19 cellular contexts compared by ENCODE assay signal in genomic region chr21:43012596-43012995, GRCh38. TPM values are rescaled to one million over a fixed set of nuclear protein-coding genes. Genes with fewer than 3 reads are reported as not detected.
DNase-seq lines count a peak whose midpoint lies in the region; ATAC-seq and TF ChIP-seq lines count a peak whose summit lies in the region.
"Had no signal": no experiment of that assay in that cellular context is flagged by ENCODE, and none has a peak within 500 bp of the region (broad histone marks: within the 10 kb centered on the region; RNA-seq: fewer than 3 reads in every experiment).

No MANE protein-coding gene starts in this region.

- no peaks in the 10 kb centered on the region for H3K27me3 ChIP-seq in foreskin keratinocyte
- H3K27me3 ChIP-seq: dorsolateral prefrontal cortex, tibial artery had no signal

- no peak overlapping the region for H3K4me3 ChIP-seq in mucosa of descending colon
- H3K4me3 ChIP-seq: dorsolateral prefrontal cortex, tibial artery had no signal

- H3K27me3 Mint-ChIP-seq in activated CD8-positive, alpha-beta T cell treated with anti-CD3 and anti-CD28 coated beads for 36 hours: no peaks in the 10 kb centered on the region
- H3K27me3 Mint-ChIP-seq: activated CD4-positive, alpha-beta T cell treated with anti-CD3 and anti-CD28 coated beads for 36 hours; CD4-positive, alpha-beta T cell had no signal

- H3K4me3 Mint-ChIP-seq in activated CD8-positive, alpha-beta T cell treated with anti-CD3 and anti-CD28 coated beads for 36 hours: no peak overlapping the region
- H3K4me3 Mint-ChIP-seq: activated CD4-positive, alpha-beta T cell treated with anti-CD3 and anti-CD28 coated beads for 36 hours; CD4-positive, alpha-beta T cell; nephron; stimulated activated effector memory CD8-positive, alpha-beta T cell treated with anti-CD3 and anti-CD28 coated beads, Interleukin-12 subunit alpha, Interleukin-12 subunit beta, amount 100 ng/mL, for 72 hours had no signal

- H3K4me1 ChIP-seq in foreskin keratinocyte: no peaks in the 10 kb centered on the region
- H3K4me1 ChIP-seq in mucosa of descending colon (ENCODE audit: low read depth): no peaks in the 10 kb centered on the region
- H3K4me1 ChIP-seq: parathyroid adenoma, tibial artery had no signal

- no peak for TF ChIP-seq CTCF in activated CD8-positive, alpha-beta T cell treated with anti-CD3 and anti-CD28 coated beads for 36 hours (IDR thresholded peaks at IDR 0.05)
- TF ChIP-seq CTCF in foreskin keratinocyte (conservative IDR thresholded peaks at IDR 0.05): no peak
- TF ChIP-seq CTCF in mucosa of descending colon (IDR thresholded peaks at IDR 0.05): no peak

- peak overlapping the region; percentile 18 for H3K27ac ChIP-seq in foreskin keratinocyte
- H3K27ac ChIP-seq: dorsolateral prefrontal cortex, parathyroid adenoma, tibial artery had no signal

- H3K27ac Mint-ChIP-seq in activated CD8-positive, alpha-beta T cell treated with anti-CD3 and anti-CD28 coated beads for 36 hours: peak overlapping the region; percentile 30
- H3K27ac Mint-ChIP-seq: activated CD4-positive, alpha-beta T cell treated with anti-CD3 and anti-CD28 coated beads for 36 hours; CD4-positive, alpha-beta T cell; nephron; stimulated activated effector memory CD8-positive, alpha-beta T cell treated with anti-CD3 and anti-CD28 coated beads, Interleukin-12 subunit alpha, Interleukin-12 subunit beta, amount 100 ng/mL, for 72 hours had no signal

- no peaks in the 10 kb centered on the region for H3K9me3 Mint-ChIP-seq in activated CD8-positive, alpha-beta T cell treated with anti-CD3 and anti-CD28 coated beads for 36 hours
- H3K9me3 Mint-ChIP-seq: CD4-positive, alpha-beta T cell; nephron; stimulated activated effector memory CD8-positive, alpha-beta T cell treated with anti-CD3 and anti-CD28 coated beads, Interleukin-12 subunit alpha, Interleukin-12 subunit beta, amount 100 ng/mL, for 72 hours had no signal

- POLR2A ChIA-PET in activated CD8-positive, alpha-beta T cell treated with anti-CD3 and anti-CD28 coated beads for 36 hours (lab: Charles Lee): no interaction called here

- ATAC-seq in activated CD8-positive, alpha-beta T cell treated with anti-CD3 and anti-CD28 coated beads for 36 hours: no peak
- peak; percentile 56 for ATAC-seq in foreskin keratinocyte
- ATAC-seq in mucosa of descending colon: no peak
- ATAC-seq in GM18498 (IDR thresholded peaks at IDR 0.05; ENCODE audit: unreplicated experiment): no peak
- ATAC-seq: activated CD4-positive, alpha-beta T cell treated with anti-CD3 and anti-CD28 coated beads for 36 hours; Right ventricle myocardium inferior; stimulated activated effector memory CD8-positive, alpha-beta T cell treated with anti-CD3 and anti-CD28 coated beads, Interleukin-12 subunit alpha, Interleukin-12 subunit beta, amount 100 ng/mL, for 72 hours had no signal

- H3K4me1 Mint-ChIP-seq in activated CD8-positive, alpha-beta T cell treated with anti-CD3 and anti-CD28 coated beads for 36 hours (ENCODE audit: low read depth): no peaks in the 10 kb centered on the region
- H3K4me1 Mint-ChIP-seq: activated CD4-positive, alpha-beta T cell treated with anti-CD3 and anti-CD28 coated beads for 36 hours; nephron; stimulated activated effector memory CD8-positive, alpha-beta T cell treated with anti-CD3 and anti-CD28 coated beads, Interleukin-12 subunit alpha, Interleukin-12 subunit beta, amount 100 ng/mL, for 72 hours had no signal

- H3K36me3 Mint-ChIP-seq in activated CD8-positive, alpha-beta T cell treated with anti-CD3 and anti-CD28 coated beads for 36 hours (ENCODE audit: low read depth): peaks cover 14% of the 10 kb centered on the region

- intact Hi-C loops in activated CD8-positive, alpha-beta T cell treated with anti-CD3 and anti-CD28 coated beads for 36 hours (cut with micrococcal nuclease): no loop called here
- intact Hi-C loops in mucosa of descending colon (cut with DNase I, micrococcal nuclease): no loop called here

- CTCF ChIA-PET in activated CD8-positive, alpha-beta T cell treated with anti-CD3 and anti-CD28 coated beads for 36 hours (lab: Charles Lee): no interaction called here

- H3K36me3 ChIP-seq in mucosa of descending colon (ENCODE audit: low read depth): no peaks in the 10 kb centered on the region

- no peaks in the 10 kb centered on the region for H3K9me3 ChIP-seq in mucosa of descending colon
- H3K9me3 ChIP-seq: tibial artery had no signal

- DNase-seq in AG08396 (ENCODE audit: low spot score) (peak; percentile 59), HPDE6-E6E7 (ENCODE audit: extremely low spot score) (peak; percentile 39), foreskin keratinocyte (peak; percentile 10 to 52), mucosa of descending colon (no peak)
- DNase-seq in activated CD8-positive, alpha-beta T cell treated with anti-CD3 and anti-CD28 coated beads for 36 hours: no peak
- no peak for DNase-seq in activated CD4-positive, CD25-positive, alpha-beta regulatory T cell treated with anti-CD3 and anti-CD28 coated beads, Interleukin-2, amount 50 U/mL, for 72 hours
- DNase-seq in activated CD4-positive, alpha-beta T cell treated with anti-CD3 and anti-CD28 coated beads, Interleukin-2, amount 50 U/mL, for 48 hours: no peak
- DNase-seq: activated CD4-positive, alpha-beta T cell treated with anti-CD3 and anti-CD28 coated beads for 36 hours; CD4-positive, alpha-beta T cell; dorsolateral prefrontal cortex; left cardiac atrium; midbrain; NCI-H524 treated with DMSO at 0.1 percent for 48 hours; tibial artery had no signal

RNA-seq across cellular contexts. Expression of gene PKNOX1, which starts 38.2 kb away (rescaled TPM):
- 10 to 100 TPM; 12.6 to 14.1 TPM for total RNA-seq in activated CD8-positive, alpha-beta T cell treated with anti-CD3 and anti-CD28 coated beads for 36 hours
- 13.9 and 14.8 TPM in 2 replicates for total RNA-seq in foreskin keratinocyte
- 11.1 and 11.2 TPM in 2 replicates for polyA plus RNA-seq in foreskin keratinocyte
- total RNA-seq in mucosa of descending colon: 10 to 100 TPM; 14.3 to 26.1 (median 16.3) TPM

Comparison
In these comparisons a context has a peak if more than half of its experiments do, and no peak if none do; other contexts are left out.
1. DNase-seq: peak in AG08396 (single experiment), HPDE6-E6E7 (single experiment) and foreskin keratinocyte (2 of 2); none in activated CD8-positive, alpha-beta T cell treated with anti-CD3 and anti-CD28 coated beads for 36 hours (single experiment), mucosa of descending colon (0 of 3), activated CD4-positive, CD25-positive, alpha-beta regulatory T cell treated with anti-CD3 and anti-CD28 coated beads, Interleukin-2, amount 50 U/mL, for 72 hours (single experiment) and activated CD4-positive, alpha-beta T cell treated with anti-CD3 and anti-CD28 coated beads, Interleukin-2, amount 50 U/mL, for 48 hours (0 of 2).